10 cellular contexts compared by ENCODE assay signal in the genomic region with DNA sequence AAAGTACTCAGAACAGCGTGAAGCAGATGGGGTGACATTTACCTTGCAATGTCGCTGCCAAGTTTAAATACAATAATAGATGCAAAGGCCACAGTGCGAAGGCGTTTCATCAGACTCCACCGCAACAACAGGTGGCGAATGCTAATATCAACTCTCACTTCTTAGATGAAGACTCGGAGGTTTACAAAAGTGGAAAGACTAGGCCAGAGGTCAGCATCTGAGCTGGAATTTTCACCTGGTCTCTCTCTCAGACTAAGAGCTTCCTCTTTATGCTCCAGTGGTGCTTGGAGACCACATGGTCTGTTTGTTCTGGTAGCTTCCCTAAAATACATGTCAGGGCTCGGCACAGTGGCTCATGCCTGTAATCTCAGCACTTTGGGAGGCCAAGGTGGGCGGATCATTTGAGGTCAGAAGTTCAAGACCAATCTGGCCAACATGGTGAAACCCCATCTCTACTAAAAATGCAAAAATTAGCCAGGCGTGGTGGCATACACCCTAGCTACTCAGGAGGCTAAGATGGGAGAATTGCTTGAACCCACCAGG.
DNase-seq lines count a peak whose midpoint lies in the region; ATAC-seq and TF ChIP-seq lines count a peak whose summit lies in the region.
"Had no signal": no experiment of that assay in that cellular context is flagged by ENCODE, and none has a peak within 500 bp of the region (broad histone marks: within the 10 kb centered on the region; RNA-seq: fewer than 3 reads in every experiment).

No MANE protein-coding gene starts in this region.

- peaks cover 42% of the 10 kb centered on the region for H3K4me1 Mint-ChIP-seq in activated naive CD4-positive, alpha-beta T cell treated with anti-CD3 and anti-CD28 coated beads, Interleukin-2, amount 10 ng/mL, durations not matched to agents 7 days and 5 days

- H3K27me3 Mint-ChIP-seq in activated naive CD4-positive, alpha-beta T cell treated with anti-CD3 and anti-CD28 coated beads, Interleukin-2, amount 10 ng/mL, durations not matched to agents 7 days and 5 days = no peaks in the 10 kb centered on the region
- H3K27me3 Mint-ChIP-seq: dendritic cell treated with granulocyte-macrophage colony-stimulating factor and Interleukin-4, amounts not matched to agents 40 ng/mL and 50 ng/mL, for 4 days; stimulated activated naive CD8-positive, alpha-beta T cell treated with anti-CD3 and anti-CD28 coated beads, Interleukin-15, Interleukin-2, amounts not matched to agents 100 ng/mL and 50 ng/mL, for 24 hours had no signal

- H3K36me3 Mint-ChIP-seq in activated naive CD4-positive, alpha-beta T cell treated with anti-CD3 and anti-CD28 coated beads, Interleukin-2, amount 10 ng/mL, durations not matched to agents 7 days and 5 days = peaks cover 5% of the 10 kb centered on the region

- no peak overlapping the region for H3K4me3 Mint-ChIP-seq in activated naive CD4-positive, alpha-beta T cell treated with anti-CD3 and anti-CD28 coated beads, Interleukin-2, amount 10 ng/mL, durations not matched to agents 7 days and 5 days
- H3K4me3 Mint-ChIP-seq: dendritic cell treated with granulocyte-macrophage colony-stimulating factor and Interleukin-4, amounts not matched to agents 40 ng/mL and 50 ng/mL, for 4 days; stimulated activated naive CD8-positive, alpha-beta T cell treated with anti-CD3 and anti-CD28 coated beads, Interleukin-15, Interleukin-2, amounts not matched to agents 100 ng/mL and 50 ng/mL, for 24 hours had no signal

- no peaks in the 10 kb centered on the region for H3K9me3 Mint-ChIP-seq in activated naive CD4-positive, alpha-beta T cell treated with anti-CD3 and anti-CD28 coated beads, Interleukin-2, amount 10 ng/mL, durations not matched to agents 7 days and 5 days
- H3K9me3 Mint-ChIP-seq: dendritic cell treated with granulocyte-macrophage colony-stimulating factor and Interleukin-4, amounts not matched to agents 40 ng/mL and 50 ng/mL, for 4 days; stimulated activated naive CD8-positive, alpha-beta T cell treated with anti-CD3 and anti-CD28 coated beads, Interleukin-15, Interleukin-2, amounts not matched to agents 100 ng/mL and 50 ng/mL, for 24 hours had no signal

- CTCF ChIA-PET in activated naive CD4-positive, alpha-beta T cell treated with anti-CD3 and anti-CD28 coated beads, Interleukin-2, amount 10 ng/mL, durations not matched to agents 7 days and 5 days (lab: Charles Lee) = interaction anchor here (0.8 kb wide), 2 partner anchors 147 to 166 kb away, joined by 3 read pairs; no protein-coding TSS in a partner anchor

- no peak overlapping the region for H3K27ac Mint-ChIP-seq in activated naive CD4-positive, alpha-beta T cell treated with anti-CD3 and anti-CD28 coated beads, Interleukin-2, amount 10 ng/mL, durations not matched to agents 7 days and 5 days
- H3K27ac Mint-ChIP-seq: stimulated activated naive CD8-positive, alpha-beta T cell treated with anti-CD3 and anti-CD28 coated beads, Interleukin-15, Interleukin-2, amounts not matched to agents 100 ng/mL and 50 ng/mL, for 24 hours had no signal

- in situ Hi-C loops in GM13977 (cut with MboI; ENCODE audit: low pct_unique_long_range_greater_than_20kb, low sequenced_read_pairs, unreplicated experiment) = no loop called here

- ATAC-seq in GM21390 (IDR thresholded peaks at IDR 0.05; ENCODE audit: unreplicated experiment) = peak; percentile 87
- peak; percentile 85 for ATAC-seq in HG03442 (IDR thresholded peaks at IDR 0.05; ENCODE audit: unreplicated experiment)
- ATAC-seq in esophagus mucosa = peak; percentile 49

- DNase-seq in GM13977 (ENCODE audit: low spot score) = peak; percentile 76
- DNase-seq in activated naive CD4-positive, alpha-beta T cell treated with anti-CD3 and anti-CD28 coated beads, Interleukin-2, amount 50 U/mL, for 16 hours = no peak
- DNase-seq in middle frontal gyrus (ENCODE audit: extremely low spot score, low spot score) = no peak
- DNase-seq in dedifferentiated amniotic fluid mesenchymal stem cell (ENCODE audit: extremely low spot score) = no peak
- no peak for DNase-seq in activated naive CD4-positive, alpha-beta T cell treated with anti-CD3 and anti-CD28 coated beads, Interleukin-2, amount 10 ng/mL, durations not matched to agents 7 days and 5 days

- no peak for TF ChIP-seq CTCF in GM13977 (IDR thresholded peaks at IDR 0.05; ENCODE audit: extremely low read depth, insufficient read depth, missing control alignments)
